In the genomic region with DNA sequence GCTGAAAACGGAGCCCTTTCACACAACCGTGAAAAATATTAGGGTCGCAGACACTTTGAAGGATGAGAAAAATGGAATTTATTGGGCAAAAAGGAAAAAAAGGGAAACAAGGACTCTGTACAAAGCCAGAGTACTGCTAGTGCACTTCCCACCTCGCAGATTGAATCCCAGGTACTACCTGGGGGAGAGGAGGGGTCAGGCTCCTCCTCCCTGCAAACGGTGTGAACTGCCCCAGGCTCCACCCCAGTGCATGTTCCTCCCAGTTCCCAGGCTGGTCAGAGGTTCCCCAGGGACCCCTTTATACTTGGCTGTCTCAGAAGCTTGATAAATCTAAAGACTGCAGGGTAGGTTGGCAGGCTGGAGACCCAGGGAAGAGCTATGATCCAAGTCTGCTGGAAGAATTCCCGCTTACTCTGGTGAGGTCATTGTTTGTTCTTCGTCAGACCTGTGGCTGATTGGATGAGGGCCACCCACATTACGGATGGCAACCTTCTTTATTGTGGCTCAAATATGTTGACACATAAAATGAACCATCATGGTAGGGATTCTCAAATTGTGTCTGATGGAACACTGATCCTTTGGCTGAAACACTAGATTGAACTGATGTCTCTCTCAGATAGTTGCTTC, we compare ENCODE assay signal across 21 cellular contexts.
"Had no signal": no experiment of that assay in that cellular context is flagged by ENCODE, and none has a peak within 500 bp of the region (broad histone marks: within the 10 kb centered on the region; RNA-seq: fewer than 3 reads in every experiment).

No MANE protein-coding gene starts in this region.

- H3K4me3 ChIP-seq: left ventricle myocardium inferior, prostate gland, right atrium auricular region, tibial artery had no signal

- H3K27ac ChIP-seq: left ventricle myocardium inferior, prostate gland, right atrium auricular region, tibial artery had no signal

- H3K36me3 ChIP-seq: left ventricle myocardium inferior, prostate gland, right atrium auricular region, tibial artery had no signal

- H3K4me1 ChIP-seq: left ventricle myocardium inferior, prostate gland, right atrium auricular region, tibial artery had no signal

- DNase-seq: activated CD4-positive, alpha-beta memory T cell treated with anti-CD3 and anti-CD28 coated beads, Interleukin-2, amount 10 ng/mL, durations not matched to agents 7 days and 5 days; activated CD4-positive, alpha-beta T cell treated with anti-CD3 and anti-CD28 coated beads for 48 hours; activated CD4-positive, CD25-positive, alpha-beta regulatory T cell; activated CD8-positive, alpha-beta memory T cell treated with anti-CD3 and anti-CD28 coated beads, Interleukin-2, amount 10 ng/mL, durations not matched to agents 7 days and 5 days; activated naive CD4-positive, alpha-beta T cell; activated naive CD8-positive, alpha-beta T cell treated with anti-CD3 and anti-CD28 coated beads, Interleukin-2, amount 10 ng/mL, durations not matched to agents 7 days and 5 days; amygdala; cerebellar nuclear complex; cortex of kidney; erythroblast; hypothalamus; kidney; left ventricle myocardium inferior; mammary epithelial cell; stimulated activated CD4-positive, alpha-beta T cell treated with anti-CD3 and anti-CD28 coated beads, Interleukin-12 subunit alpha, Interleukin-12 subunit beta, amount 100 ng/mL, for 4 hours; stimulated activated CD4-positive, alpha-beta T cell treated with anti-CD3 and anti-CD28 coated beads, Interleukin-1b, Interleukin-23, amount 100 ng/mL, for 48 hours; stimulated activated CD8-positive, alpha-beta memory T cell treated with anti-CD3 and anti-CD28 coated beads, Interleukin-4, amount 100 ng/mL, for 48 hours; stimulated activated naive CD4-positive, alpha-beta T cell treated with Interleukin-2 at 50 U/mL for 16 hours; tibial artery had no signal

- ATAC-seq: activated CD8-positive, alpha-beta memory T cell treated with anti-CD3 and anti-CD28 coated beads, Interleukin-2, amount 10 ng/mL, durations not matched to agents 7 days and 5 days had no signal

- H3K9me3 ChIP-seq: prostate gland, right atrium auricular region, tibial artery had no signal

- H3K27me3 ChIP-seq: right atrium auricular region, tibial artery had no signal
